Comparison of ENCODE assay signal across 39 cellular contexts in genomic region chr9:20771721-20772120, GRCh38.
"Had no signal": no experiment of that assay in that cellular context is flagged by ENCODE, and none has a peak within 500 bp of the region (broad histone marks: within the 10 kb centered on the region; RNA-seq: fewer than 3 reads in every experiment).

No MANE protein-coding gene starts in this region.

- H3K27ac ChIP-seq: brain microvascular endothelial cell, SJSA1, WERI-Rb-1 had no signal

- ATAC-seq: activated CD8-positive, alpha-beta memory T cell treated with anti-CD3 and anti-CD28 coated beads, Interleukin-2, amount 10 ng/mL, durations not matched to agents 7 days and 5 days; activated T-cell treated with anti-CD3 and anti-CD28 coated beads, Interleukin-2, amount 50 U/mL, for 72 hours; activated T-helper 17 cell treated with anti-CD3 and anti-CD28 coated beads, Interleukin-2, amount 50 U/mL, for 72 hours; Panc1; SK-N-SH treated with all-trans-retinoic acid at 6 μM for 48 hours had no signal

- DNase-seq: activated CD4-positive, alpha-beta memory T cell treated with anti-CD3 and anti-CD28 coated beads, Interleukin-2, amount 10 ng/mL, durations not matched to agents 7 days and 5 days; activated CD4-positive, alpha-beta T cell treated with anti-CD3 and anti-CD28 coated beads for 1 hour; activated CD4-positive, alpha-beta T cell treated with anti-CD3 and anti-CD28 coated beads for 48 hours; activated CD4-positive, CD25-positive, alpha-beta regulatory T cell; activated CD8-positive, alpha-beta memory T cell treated with anti-CD3 and anti-CD28 coated beads for 24 hours; activated CD8-positive, alpha-beta memory T cell treated with anti-CD3 and anti-CD28 coated beads, Interleukin-2, amount 10 ng/mL, durations not matched to agents 7 days and 5 days; activated effector memory CD4-positive, alpha-beta T cell treated with anti-CD3 and anti-CD28 coated beads, Interleukin-2, amount 50 U/mL, for 16 hours; activated naive CD4-positive, alpha-beta T cell; activated naive CD4-positive, alpha-beta T cell treated with anti-CD3 and anti-CD28 coated beads, Interleukin-2, amount 50 U/mL, for 16 hours; activated naive CD8-positive, alpha-beta T cell treated with anti-CD3 and anti-CD28 coated beads for 36 hours; activated T-cell treated with anti-CD3 and anti-CD28 coated beads, Interleukin-2, amount 50 U/mL, for 1 hour; activated T-cell treated with anti-CD3 and anti-CD28 coated beads, Interleukin-2, amount 50 U/mL, for 72 hours; amniotic stem cell; aorta; brain microvascular endothelial cell; central memory CD4-positive, alpha-beta T cell; Karpas-422; KBM-7; MG63; NCI-H1048; NCI-H1105 treated with DMSO at 0.1 percent for 48 hours; NCI-H1436 treated with DMSO at 0.1 percent for 48 hours; NCI-H1694 treated with DMSO at 0.1 percent for 48 hours; NCI-H2029; NCI-H446; NCI-H510A treated with DMSO at 0.1 percent for 48 hours; NCI-H526 treated with DMSO at 0.1 percent for 48 hours; NCI-H774; RPMI8226; SHP77 treated with DMSO at 0.1 percent for 48 hours; SW 1271; T-helper 1 cell; T-helper 2 cell; T-helper 9 cell; WERI-Rb-1 had no signal
